In the genomic region with DNA sequence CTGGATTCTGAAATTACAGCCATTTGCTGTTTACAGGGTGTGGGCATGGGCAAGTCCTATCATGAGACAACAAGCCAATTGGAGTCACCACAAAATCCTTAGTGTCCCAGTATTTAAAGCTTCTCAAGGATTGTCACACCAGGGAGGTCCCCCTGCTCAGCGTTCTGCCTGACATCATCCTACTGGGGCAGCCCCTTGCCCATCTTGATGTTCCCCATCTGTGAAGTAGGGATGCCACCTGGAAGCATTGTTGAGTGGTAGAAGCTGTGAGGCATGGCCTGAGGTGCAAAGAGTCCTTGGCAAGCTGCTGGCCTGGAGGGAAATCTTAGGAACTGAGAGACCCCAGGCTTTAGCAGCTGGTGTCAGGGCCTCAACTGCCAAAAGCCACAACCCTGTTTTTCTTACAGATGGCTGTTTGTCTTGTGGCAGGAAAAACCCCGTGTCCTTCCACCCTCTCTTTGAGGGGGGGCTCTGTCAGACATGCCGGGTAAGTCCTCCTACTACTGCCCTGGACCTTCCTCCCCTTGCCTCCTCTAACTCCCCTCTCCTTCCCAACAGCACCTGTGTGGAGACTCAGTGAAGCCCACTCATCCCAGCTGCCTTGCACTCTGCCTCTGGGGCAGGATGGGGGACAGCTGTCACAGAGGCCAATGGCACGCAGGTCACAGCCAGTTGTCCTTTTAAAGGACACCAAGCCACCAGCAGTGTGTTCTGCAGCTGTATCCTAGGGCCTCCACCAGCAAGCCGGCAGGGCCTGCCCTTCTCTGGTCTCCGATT, we compare ENCODE assay signal across 1 cellular context.
TF ChIP-seq lines count a peak whose summit lies in the region.

No MANE protein-coding gene starts in this region.

TF ChIP-seq in K562, 482 proteins besides CTCF, POLR2A, EP300 and RAD21:
- TF ChIP-seq, protein P1, sequence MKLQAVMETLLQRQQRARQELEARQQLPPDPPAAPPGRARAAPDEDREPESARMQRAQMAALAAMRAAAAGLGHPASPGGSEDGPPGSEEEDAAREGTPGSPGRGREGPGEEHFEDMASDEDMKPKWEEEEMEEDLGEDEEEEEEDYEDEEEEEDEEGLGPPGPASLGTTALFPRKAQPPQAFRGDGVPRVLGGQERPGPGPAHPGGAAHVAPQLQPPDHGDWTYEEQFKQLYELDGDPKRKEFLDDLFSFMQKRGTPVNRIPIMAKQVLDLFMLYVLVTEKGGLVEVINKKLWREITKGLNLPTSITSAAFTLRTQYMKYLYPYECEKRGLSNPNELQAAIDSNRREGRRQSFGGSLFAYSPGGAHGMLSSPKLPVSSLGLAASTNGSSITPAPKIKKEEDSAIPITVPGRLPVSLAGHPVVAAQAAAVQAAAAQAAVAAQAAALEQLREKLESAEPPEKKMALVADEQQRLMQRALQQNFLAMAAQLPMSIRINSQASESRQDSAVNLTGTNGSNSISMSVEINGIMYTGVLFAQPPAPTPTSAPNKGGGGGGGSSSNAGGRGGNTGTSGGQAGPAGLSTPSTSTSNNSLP (IDR thresholded peaks at IDR 0.05; ENCODE audit: borderline replicate concordance, low read depth, low read length), result no peak
- 0 out of 2 replicates have a peak, but pooled peaks have one; percentile 1 for TF ChIP-seq POLR2G (IDR thresholded peaks at IDR 0.05; ENCODE audit: low read depth, low read length)
TF ChIP-seq in K562: peak in this region for 1.
